In the genomic region with DNA sequence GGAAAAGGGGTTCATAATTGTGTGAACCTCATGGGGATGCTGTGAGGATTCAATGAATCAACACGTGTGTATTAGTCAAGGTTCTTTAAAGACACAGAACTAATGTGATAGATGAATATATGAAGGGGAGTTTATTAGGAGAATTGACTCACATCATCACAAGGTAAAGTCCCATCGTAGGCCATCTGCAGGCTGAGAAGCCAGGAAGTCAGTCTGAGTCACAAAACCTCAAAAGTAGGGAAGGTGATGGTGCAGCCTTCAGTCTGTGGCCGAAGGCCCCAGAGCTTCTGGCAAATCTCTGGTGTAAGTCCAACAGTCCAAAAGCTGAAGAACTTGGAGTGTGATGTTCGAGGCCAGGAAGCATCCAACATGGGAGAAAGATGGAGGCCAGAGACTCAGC, we compare ENCODE assay signal across 23 cellular contexts.
DNase-seq lines count a peak whose midpoint lies in the region; ATAC-seq and TF ChIP-seq lines count a peak whose summit lies in the region.
"Had no signal": no experiment of that assay in that cellular context is flagged by ENCODE, and none has a peak within 500 bp of the region (broad histone marks: within the 10 kb centered on the region; RNA-seq: fewer than 3 reads in every experiment).

No MANE protein-coding gene starts in this region.

- no peak overlapping the region for H3K4me3 Mint-ChIP-seq in immature natural killer cell
- H3K4me3 Mint-ChIP-seq: IgD-negative memory B cell had no signal

- peaks cover 24 to 32% of the 10 kb centered on the region in 2 donors for H3K4me1 Mint-ChIP-seq in immature natural killer cell
- H3K4me1 Mint-ChIP-seq: IgD-negative memory B cell had no signal

- no peak for TF ChIP-seq CTCF in astrocyte of the spinal cord (IDR thresholded peaks at IDR 0.05; ENCODE audit: low read depth, low read length)

- DNase-seq in Daoy (ENCODE audit: low read depth) (peak; percentile 67), HS-5 (ENCODE audit: low read depth) (peak; percentile 3), astrocyte of the spinal cord (ENCODE audit: low read depth, low spot score) (peak; percentile 61), immature natural killer cell (peak in 2 of 3 donors; percentile 4 to 7), NCI-H526 (lab: John Stamatoyannopoulos, UW) (no peak), NCI-H69 (lab: John Stamatoyannopoulos, UW) (no peak)
- DNase-seq: activated CD4-positive, alpha-beta T cell treated with anti-CD3 and anti-CD28 coated beads for 48 hours; activated CD8-positive, alpha-beta memory T cell treated with anti-CD3 and anti-CD28 coated beads, Interleukin-2, amount 50 U/mL, for 48 hours; activated gamma-delta T cell; AML-193; amniotic stem cell; hippocampal formation; kidney; NCI-H1930; NCI-H345; ovary; sigmoid colon; stimulated activated naive CD4-positive, alpha-beta T cell; tibial artery had no signal

- no peaks in the 10 kb centered on the region for H3K36me3 Mint-ChIP-seq in immature natural killer cell

- in situ Hi-C loops in astrocyte of the spinal cord (cut with HindIII; ENCODE audit: low sequenced_read_pairs): no loop called here

- H3K4me3 ChIP-seq in astrocyte of the spinal cord (ENCODE audit: low read depth, low read length): no peak overlapping the region
- H3K4me3 ChIP-seq: HAP-1, ovary, sigmoid colon, tibial artery had no signal

- peak overlapping the region in 2 of 6 donors; percentile 21 for H3K27ac Mint-ChIP-seq in immature natural killer cell
- H3K27ac Mint-ChIP-seq: IgD-negative memory B cell had no signal

- peaks cover 0 to 11% (median 0%) of the 10 kb centered on the region in 6 donors for H3K9me3 Mint-ChIP-seq in immature natural killer cell

- ATAC-seq in GM21529 (IDR thresholded peaks at IDR 0.05; ENCODE audit: unreplicated experiment): no peak
- no peak for ATAC-seq in HG03097 (IDR thresholded peaks at IDR 0.05; ENCODE audit: low FRiP score, unreplicated experiment)

- peaks cover 4 to 10% (median 5%) of the 10 kb centered on the region in 3 donors for H3K27me3 Mint-ChIP-seq in immature natural killer cell (ENCODE audit: low read depth in 3 of 3)

Comparison
In these comparisons a context has a peak if more than half of its experiments do, and no peak if none do; other contexts are left out.
1. DNase-seq: peak in Daoy (single experiment), HS-5 (single experiment), astrocyte of the spinal cord (single experiment) and immature natural killer cell (2 of 3); none in NCI-H526 (0 of 2) and NCI-H69 (single experiment).